In genomic region chr7:135990258-135990657, GRCh38 we compare ENCODE assay signal across 30 cellular contexts.
"Had no signal": no experiment of that assay in that cellular context is flagged by ENCODE, and none has a peak within 500 bp of the region (broad histone marks: within the 10 kb centered on the region; RNA-seq: fewer than 3 reads in every experiment).

No MANE protein-coding gene starts in this region.

- H3K4me3 ChIP-seq: coronary artery, esophagus squamous epithelium, lung, neural progenitor cell, ovary, psoas muscle, sigmoid colon, suprapubic skin, transverse colon, upper lobe of right lung, uterus had no signal

- H3K27ac ChIP-seq: coronary artery, esophagus squamous epithelium, neural progenitor cell, ovary, psoas muscle, sigmoid colon, suprapubic skin, transverse colon, upper lobe of right lung, uterus had no signal

- H3K4me1 Mint-ChIP-seq: nephron, neural progenitor cell had no signal

- H3K4me2 ChIP-seq: neural progenitor cell had no signal

- H3K27me3 Mint-ChIP-seq: effector memory CD8-positive, alpha-beta T cell had no signal

- H3K27me3 ChIP-seq: esophagus squamous epithelium, neural progenitor cell, ovary, sigmoid colon, suprapubic skin, transverse colon, upper lobe of right lung, uterus had no signal

- H3K4me3 Mint-ChIP-seq: effector memory CD8-positive, alpha-beta T cell; immature natural killer cell; naive thymus-derived CD4-positive, alpha-beta T cell; nephron; neural progenitor cell; stimulated activated naive CD8-positive, alpha-beta T cell treated with anti-CD3 and anti-CD28 coated beads, Interleukin-15, amount 100 ng/mL, for 72 hours had no signal

- DNase-seq: dermis blood vessel endothelial cell; effector memory CD8-positive, alpha-beta T cell; erythroblast; esophagus squamous epithelium; foreskin melanocyte; hypothalamus; immature natural killer cell; islet precursor cell; mesenchymal stem cell; midbrain; naive thymus-derived CD4-positive, alpha-beta T cell; ovary; posterior cingulate gyrus; psoas muscle; right cardiac atrium; sigmoid colon; stimulated activated CD4-positive, alpha-beta T cell treated with anti-CD3 and anti-CD28 coated beads, Interleukin-2, amount 100 ng/mL, for 24 hours; stimulated activated CD4-positive, alpha-beta T cell treated with anti-CD3 and anti-CD28 coated beads, Interleukin-4, amount 100 ng/mL, for 24 hours; stimulated activated naive CD4-positive, alpha-beta T cell; stimulated activated naive CD8-positive, alpha-beta T cell treated with anti-CD3 and anti-CD28 coated beads, Interleukin-15, amount 100 ng/mL, for 72 hours; transverse colon; upper lobe of right lung; uterus had no signal

- H3K9me3 Mint-ChIP-seq: effector memory CD8-positive, alpha-beta T cell; immature natural killer cell; stimulated activated naive CD8-positive, alpha-beta T cell treated with anti-CD3 and anti-CD28 coated beads, Interleukin-15, amount 100 ng/mL, for 72 hours had no signal

- ATAC-seq: effector memory CD8-positive, alpha-beta T cell; left lobe of liver; naive thymus-derived CD4-positive, alpha-beta T cell; psoas muscle; right cardiac atrium; stimulated activated naive CD8-positive, alpha-beta T cell treated with anti-CD3 and anti-CD28 coated beads, Interleukin-15, amount 100 ng/mL, for 72 hours; upper lobe of right lung had no signal

- H3K9ac ChIP-seq: neural progenitor cell had no signal

- H3K27ac Mint-ChIP-seq: immature natural killer cell; naive thymus-derived CD4-positive, alpha-beta T cell; nephron; neural progenitor cell; stimulated activated naive CD8-positive, alpha-beta T cell treated with anti-CD3 and anti-CD28 coated beads, Interleukin-15, amount 100 ng/mL, for 72 hours had no signal

- H3K9me3 ChIP-seq: esophagus squamous epithelium, ovary, psoas muscle, sigmoid colon, suprapubic skin, transverse colon, upper lobe of right lung, uterus had no signal

- H3K36me3 ChIP-seq: esophagus squamous epithelium, neural progenitor cell, ovary, sigmoid colon, suprapubic skin, transverse colon, upper lobe of right lung, uterus had no signal

- FAIRE-seq: endometrium had no signal

- H3K4me1 ChIP-seq: neural progenitor cell, psoas muscle, sigmoid colon, suprapubic skin, transverse colon, upper lobe of right lung, uterus had no signal
